ENCODE assay signal across 8 cellular contexts in genomic region chr17:35448214-35448898, GRCh38. TPM values are rescaled to one million over a fixed set of nuclear protein-coding genes. Genes with fewer than 3 reads are reported as not detected.
DNase-seq lines count a peak whose midpoint lies in the region; ATAC-seq and TF ChIP-seq lines count a peak whose summit lies in the region.

A gene with protein sequence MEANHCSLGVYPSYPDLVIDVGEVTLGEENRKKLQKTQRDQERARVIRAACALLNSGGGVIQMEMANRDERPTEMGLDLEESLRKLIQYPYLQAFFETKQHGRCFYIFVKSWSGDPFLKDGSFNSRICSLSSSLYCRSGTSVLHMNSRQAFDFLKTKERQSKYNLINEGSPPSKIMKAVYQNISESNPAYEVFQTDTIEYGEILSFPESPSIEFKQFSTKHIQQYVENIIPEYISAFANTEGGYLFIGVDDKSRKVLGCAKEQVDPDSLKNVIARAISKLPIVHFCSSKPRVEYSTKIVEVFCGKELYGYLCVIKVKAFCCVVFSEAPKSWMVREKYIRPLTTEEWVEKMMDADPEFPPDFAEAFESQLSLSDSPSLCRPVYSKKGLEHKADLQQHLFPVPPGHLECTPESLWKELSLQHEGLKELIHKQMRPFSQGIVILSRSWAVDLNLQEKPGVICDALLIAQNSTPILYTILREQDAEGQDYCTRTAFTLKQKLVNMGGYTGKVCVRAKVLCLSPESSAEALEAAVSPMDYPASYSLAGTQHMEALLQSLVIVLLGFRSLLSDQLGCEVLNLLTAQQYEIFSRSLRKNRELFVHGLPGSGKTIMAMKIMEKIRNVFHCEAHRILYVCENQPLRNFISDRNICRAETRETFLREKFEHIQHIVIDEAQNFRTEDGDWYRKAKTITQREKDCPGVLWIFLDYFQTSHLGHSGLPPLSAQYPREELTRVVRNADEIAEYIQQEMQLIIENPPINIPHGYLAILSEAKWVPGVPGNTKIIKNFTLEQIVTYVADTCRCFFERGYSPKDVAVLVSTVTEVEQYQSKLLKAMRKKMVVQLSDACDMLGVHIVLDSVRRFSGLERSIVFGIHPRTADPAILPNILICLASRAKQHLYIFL (minus strand): TSS chr17:35448766. CDS start chr17:35445680, 3,086 bp downstream.

- peaks cover 24% of the 10 kb centered on the region for H3K27me3 ChIP-seq in brain microvascular endothelial cell (replicated peaks)

- in situ Hi-C loops in brain microvascular endothelial cell (cut with HindIII; ENCODE audit: low pct_ligation_motif_present, low sequenced_read_pairs), result no loop called here

- H3K36me3 ChIP-seq in brain microvascular endothelial cell (replicated peaks), result no peaks in the 10 kb centered on the region

- peak; percentile 68 for ATAC-seq in GM21786 (IDR thresholded peaks at IDR 0.05; ENCODE audit: unreplicated experiment)

- no peak for TF ChIP-seq CTCF in brain microvascular endothelial cell (IDR thresholded peaks at IDR 0.05; ENCODE audit: low read depth, low read length, missing control alignments)

- no peak within 1 kb of the TSS for H3K27ac ChIP-seq in brain microvascular endothelial cell

- DNase-seq in DMS79 treated with DMSO at 0.1 percent for 48 hours (lab: John Stamatoyannopoulos, UW) (peak; percentile 62), LHCN-M2 (ENCODE audit: low read depth) (peak; percentile 52), UCSD-AML1 (lab: John Stamatoyannopoulos, UW; ENCODE audit: unreplicated experiment) (peak; percentile 77), brain microvascular endothelial cell (peak; percentile 59), kidney glomerular epithelial cell (lab: John Stamatoyannopoulos, UW) (peak; percentile 53), NCI-H2171 (lab: John Stamatoyannopoulos, UW) (no peak)
- DNase-seq in stimulated activated CD4-positive, alpha-beta T cell treated with anti-CD3 and anti-CD28 coated beads, Interleukin-1b, Interleukin-23, amount 100 ng/mL, for 48 hours, result peak; percentile 95

- peak within 1 kb of the TSS; percentile 61 for H3K4me3 ChIP-seq in brain microvascular endothelial cell (ENCODE audit: low read depth, low read length)

RNA-seq across cellular contexts. Expression of the gene that starts here (rescaled TPM):
- total RNA-seq in LHCN-M2 (2014; rRNA removed), result 0.92 and 1.2 TPM in 2 replicates
- 0.74 TPM for polyA plus RNA-seq in LHCN-M2 (2012)
